ENCODE assay signal across 9 cellular contexts in the genomic region with DNA sequence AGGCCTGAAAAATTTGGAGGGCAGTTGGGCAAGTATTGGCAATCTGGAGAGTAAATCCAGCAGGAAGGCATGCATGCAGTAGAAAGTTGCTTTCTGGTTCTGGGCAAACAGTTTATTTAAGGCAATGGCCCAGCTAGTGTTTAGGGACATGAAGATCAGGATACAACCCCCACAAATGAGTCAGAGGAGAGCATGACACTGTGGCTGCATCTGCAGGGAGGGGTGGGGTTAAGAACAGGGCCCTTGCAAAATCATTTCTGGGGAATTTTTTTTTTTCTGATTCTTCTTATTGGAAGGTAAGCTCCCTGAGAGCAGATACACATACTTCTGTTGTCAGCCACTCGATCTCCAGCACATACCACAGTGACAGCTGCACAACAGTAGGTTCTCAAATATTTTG.
A peak's percentile ranks its signal among the peaks of the same experiment; 100 is the strongest.
DNase-seq lines count a peak whose midpoint lies in the region.
"Had no signal": no experiment of that assay in that cellular context is flagged by ENCODE, and none has a peak within 500 bp of the region (broad histone marks: within the 10 kb centered on the region; RNA-seq: fewer than 3 reads in every experiment).

No MANE protein-coding gene starts in this region.

- no peaks in the 10 kb centered on the region for H3K36me3 Mint-ChIP-seq in activated naive CD4-positive, alpha-beta T cell treated with anti-CD3 and anti-CD28 coated beads, Interleukin-2, amount 10 ng/mL, durations not matched to agents 7 days and 5 days

- H3K4me1 ChIP-seq in skeletal muscle satellite cell (ENCODE audit: control insufficient read depth, insufficient read depth, low read length), result peaks cover 10% of the 10 kb centered on the region
- H3K4me1 ChIP-seq: right atrium auricular region had no signal

- no peaks in the 10 kb centered on the region for H3K36me3 ChIP-seq in skeletal muscle satellite cell (ENCODE audit: insufficient read depth, low read length)
- H3K36me3 ChIP-seq: right atrium auricular region had no signal

- no peak overlapping the region for H3K27ac Mint-ChIP-seq in activated naive CD4-positive, alpha-beta T cell treated with anti-CD3 and anti-CD28 coated beads, Interleukin-2, amount 10 ng/mL, durations not matched to agents 7 days and 5 days

- H3K4me3 ChIP-seq in skeletal muscle satellite cell (ENCODE audit: low read length), result no peak overlapping the region
- H3K4me3 ChIP-seq: right atrium auricular region had no signal

- peaks cover 3% of the 10 kb centered on the region for H3K27me3 Mint-ChIP-seq in activated naive CD4-positive, alpha-beta T cell treated with anti-CD3 and anti-CD28 coated beads, Interleukin-2, amount 10 ng/mL, durations not matched to agents 7 days and 5 days

- no peaks in the 10 kb centered on the region for H3K4me1 Mint-ChIP-seq in activated naive CD4-positive, alpha-beta T cell treated with anti-CD3 and anti-CD28 coated beads, Interleukin-2, amount 10 ng/mL, durations not matched to agents 7 days and 5 days

- no peaks in the 10 kb centered on the region for H3K9me3 Mint-ChIP-seq in activated naive CD4-positive, alpha-beta T cell treated with anti-CD3 and anti-CD28 coated beads, Interleukin-2, amount 10 ng/mL, durations not matched to agents 7 days and 5 days

- H3K27me3 ChIP-seq in skeletal muscle satellite cell (ENCODE audit: control insufficient read depth, insufficient read depth, low read length), result no peaks in the 10 kb centered on the region
- H3K27me3 ChIP-seq: right atrium auricular region had no signal

- no peak overlapping the region for H3K9ac ChIP-seq in skeletal muscle satellite cell (ENCODE audit: low read depth, low read length)

- DNase-seq in GM04504 (ENCODE audit: low read depth) (peak; percentile 23), NOMO-1 treated with DMSO at 0.1 percent for 48 hours (lab: John Stamatoyannopoulos, UW; ENCODE audit: unreplicated experiment) (peak; percentile 26), fibroblast of gingiva (ENCODE audit: low read depth) (peak; percentile 86), NCI-H2227 (lab: John Stamatoyannopoulos, UW; ENCODE audit: unreplicated experiment) (no peak), T1000 (lab: John Stamatoyannopoulos, UW) (no peak)
- DNase-seq in activated naive CD4-positive, alpha-beta T cell treated with anti-CD3 and anti-CD28 coated beads, Interleukin-2, amount 10 ng/mL, durations not matched to agents 7 days and 5 days, result no peak
- DNase-seq: activated naive CD4-positive, alpha-beta T cell treated with Interleukin-2 at 50 U/mL for 16 hours had no signal

- CTCF ChIA-PET in activated naive CD4-positive, alpha-beta T cell treated with anti-CD3 and anti-CD28 coated beads, Interleukin-2, amount 10 ng/mL, durations not matched to agents 7 days and 5 days (lab: Charles Lee), result no interaction called here

- peak overlapping the region; percentile 37 for H3K4me2 ChIP-seq in skeletal muscle satellite cell (ENCODE audit: low read length)

- H3K9me3 ChIP-seq in skeletal muscle satellite cell (replicated peaks; ENCODE audit: low read length), result no peaks in the 10 kb centered on the region
- H3K9me3 ChIP-seq: right atrium auricular region had no signal

- no peak overlapping the region for H3K4me3 Mint-ChIP-seq in activated naive CD4-positive, alpha-beta T cell treated with anti-CD3 and anti-CD28 coated beads, Interleukin-2, amount 10 ng/mL, durations not matched to agents 7 days and 5 days

Comparison
In these comparisons a context has a peak if more than half of its experiments do, and no peak if none do; other contexts are left out.
1. DNase-seq: peak in GM04504 (single experiment), NOMO-1 treated with DMSO at 0.1 percent for 48 hours (single experiment) and fibroblast of gingiva (single experiment); none in NCI-H2227 (single experiment), activated naive CD4-positive, alpha-beta T cell treated with anti-CD3 and anti-CD28 coated beads, Interleukin-2, amount 10 ng/mL, durations not matched to agents 7 days and 5 days (single experiment) and T1000 (single experiment).